Comparison of ENCODE assay signal across 6 cellular contexts in the genomic region with DNA sequence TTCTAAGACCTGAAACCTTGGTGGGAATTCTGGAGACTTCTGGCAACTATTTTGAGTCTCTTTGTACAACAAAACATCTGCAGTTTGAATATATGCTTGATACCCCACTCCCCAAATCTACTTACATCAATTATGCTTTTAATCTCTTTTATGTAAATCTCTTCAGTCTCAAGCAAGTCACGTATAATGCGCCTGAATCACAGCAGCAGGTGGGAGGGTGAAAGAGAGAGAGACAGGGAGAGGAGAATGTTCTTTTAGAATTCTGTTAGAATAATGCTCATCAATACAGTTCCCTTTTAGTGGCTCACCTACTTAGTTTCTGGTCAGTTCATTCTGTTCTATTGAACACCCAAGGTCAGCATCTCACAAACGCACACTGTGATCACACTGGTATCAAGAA. TPM values are rescaled to one million over a fixed set of nuclear protein-coding genes. Genes with fewer than 3 reads are reported as not detected.
"Had no signal": no experiment of that assay in that cellular context is flagged by ENCODE, and none has a peak within 500 bp of the region (broad histone marks: within the 10 kb centered on the region; RNA-seq: fewer than 3 reads in every experiment).

No MANE protein-coding gene starts in this region.

- ATAC-seq: HepG2, K562 had no signal

- H3K4me3 ChIP-seq: K562 had no signal

- DNase-seq: IMR-90, KBM-7 had no signal

- H3K27ac ChIP-seq: HL-60 had no signal

RNA-seq across cellular contexts. Expression of a gene that starts 22.2 kb away (rescaled TPM):
- total RNA-seq: HepG2 had no signal
- polyA plus RNA-seq: HepG2, IgD-negative memory B cell had no signal
